Comparison of ENCODE assay signal across 9 cellular contexts in the genomic region with DNA sequence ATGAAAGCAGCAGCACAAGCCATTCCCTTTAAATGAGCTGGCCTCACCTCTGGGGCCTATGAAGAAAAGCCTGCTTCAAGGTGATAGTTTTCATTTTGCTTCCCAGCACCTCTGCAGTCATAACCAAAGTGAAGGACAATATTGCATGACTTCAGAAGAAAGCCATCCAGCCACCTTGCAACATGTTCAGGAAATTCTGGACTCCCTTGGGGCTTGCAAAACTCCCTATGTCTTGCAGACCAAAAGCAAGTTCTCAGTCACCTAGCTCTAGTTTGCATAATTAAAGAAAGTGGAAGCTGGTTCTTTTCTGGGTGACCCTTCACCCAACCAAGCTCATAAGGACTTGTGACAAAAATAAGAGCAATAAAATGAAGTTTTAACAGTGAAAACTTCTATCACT.
DNase-seq lines count a peak whose midpoint lies in the region; ATAC-seq and TF ChIP-seq lines count a peak whose summit lies in the region.
"Had no signal": no experiment of that assay in that cellular context is flagged by ENCODE, and none has a peak within 500 bp of the region (broad histone marks: within the 10 kb centered on the region; RNA-seq: fewer than 3 reads in every experiment).

No MANE protein-coding gene starts in this region.

- no peak overlapping the region for H4K12ac ChIP-seq in trophoblast cell (ENCODE audit: low read depth, low read length)

- no peak overlapping the region for H3K27ac Mint-ChIP-seq in glutamatergic neuron (ENCODE audit: unreplicated experiment)

- H2BK5ac ChIP-seq in trophoblast cell (ENCODE audit: low read depth, low read length, poor library complexity), result no peak overlapping the region

- H3K9me3 ChIP-seq in trophoblast cell (ENCODE audit: insufficient read depth, low read depth, low read length), result peaks cover 10% of the 10 kb centered on the region

- H3K27me3 ChIP-seq in trophoblast cell (ENCODE audit: insufficient read depth, low read length), result no peaks in the 10 kb centered on the region

- TF ChIP-seq CTCF in glutamatergic neuron (IDR thresholded peaks at IDR 0.05; ENCODE audit: partially characterized antibody, unreplicated experiment), result no peak

- no peaks in the 10 kb centered on the region for H3K36me3 ChIP-seq in trophoblast cell (ENCODE audit: control insufficient read depth in 1 of 2, insufficient read depth in 2 of 2, low read length in 2 of 2)

- H3K79me2 ChIP-seq in trophoblast cell (ENCODE audit: control insufficient read depth, insufficient read depth, low read length, poor library complexity), result no peaks in the 10 kb centered on the region

- H2AFZ ChIP-seq in trophoblast cell (ENCODE audit: insufficient read depth, low read length, poor library complexity), result no peak overlapping the region

- DNase-seq in trophoblast cell, result peak; percentile 8 to 55
- no peak for DNase-seq in A172 (ENCODE audit: low spot score)
- DNase-seq in stimulated activated CD4-positive, alpha-beta T cell treated with anti-CD3 and anti-CD28 coated beads, Interleukin-12 subunit alpha, Interleukin-12 subunit beta, amount 100 ng/mL, for 4 hours, result no peak
- DNase-seq in glutamatergic neuron, result no peak
- DNase-seq: amniotic stem cell, mucosa of descending colon had no signal

- no peak overlapping the region for H3K14ac ChIP-seq in trophoblast cell (ENCODE audit: low read length)

- no peak overlapping the region for H3K4me3 ChIP-seq in trophoblast cell (ENCODE audit: low read depth, low read length)
- H3K4me3 ChIP-seq: mucosa of descending colon had no signal

- H3K4me1 Mint-ChIP-seq in glutamatergic neuron (ENCODE audit: low read depth, unreplicated experiment), result no peaks in the 10 kb centered on the region

- no peaks in the 10 kb centered on the region for H3K27me3 Mint-ChIP-seq in glutamatergic neuron (ENCODE audit: unreplicated experiment)

- H2AK5ac ChIP-seq in trophoblast cell (ENCODE audit: low read length), result no peak overlapping the region

- no peak overlapping the region for H3K23ac ChIP-seq in trophoblast cell (ENCODE audit: low read length)

- H4K8ac ChIP-seq in trophoblast cell (ENCODE audit: low read depth, low read length), result no peak overlapping the region

- H2BK12ac ChIP-seq in trophoblast cell (ENCODE audit: low read length), result no peak overlapping the region

- no peak overlapping the region for H3K4me2 ChIP-seq in trophoblast cell (ENCODE audit: low read length)

- peak; percentile 94 for ATAC-seq in GM19025 (IDR thresholded peaks at IDR 0.05; ENCODE audit: low read depth, unreplicated experiment)
- peak; percentile 97 for ATAC-seq in HG02610 (IDR thresholded peaks at IDR 0.05; ENCODE audit: unreplicated experiment)
- ATAC-seq in HG03558 (IDR thresholded peaks at IDR 0.05; ENCODE audit: extremely low read depth, unreplicated experiment), result peak; percentile 85
- ATAC-seq: mucosa of descending colon had no signal

- peaks cover 4% of the 10 kb centered on the region for H3K9me3 Mint-ChIP-seq in glutamatergic neuron (ENCODE audit: unreplicated experiment)

- no peak overlapping the region for H3K27ac ChIP-seq in trophoblast cell (ENCODE audit: low read depth, low read length)

- H3K4me3 Mint-ChIP-seq in glutamatergic neuron (ENCODE audit: unreplicated experiment), result no peak overlapping the region

- peaks cover 0 to 2% of the 10 kb centered on the region in 2 experiments for H3K4me1 ChIP-seq in trophoblast cell (ENCODE audit: control insufficient read depth in 1 of 2, insufficient read depth in 2 of 2, low read length in 2 of 2)

- no peak overlapping the region for H3K18ac ChIP-seq in trophoblast cell (ENCODE audit: low read length)

- H4K91ac ChIP-seq in trophoblast cell (ENCODE audit: low read depth, low read length), result no peak overlapping the region

- H3K4ac ChIP-seq in trophoblast cell (ENCODE audit: low read depth, low read length), result no peak overlapping the region

- no peak overlapping the region for H2BK120ac ChIP-seq in trophoblast cell (ENCODE audit: insufficient read depth, low read length, poor library complexity)

- no peaks in the 10 kb centered on the region for H3K79me1 ChIP-seq in trophoblast cell (ENCODE audit: low read length)

- H3K36me3 Mint-ChIP-seq in glutamatergic neuron (ENCODE audit: unreplicated experiment), result peaks cover 6% of the 10 kb centered on the region

- H3K9ac ChIP-seq in trophoblast cell (ENCODE audit: low read length), result no peak overlapping the region

Comparison
In these comparisons a context has a peak if more than half of its experiments do, and no peak if none do; other contexts are left out.
1. DNase-seq: peak in trophoblast cell (2 of 2); none in A172 (single experiment), stimulated activated CD4-positive, alpha-beta T cell treated with anti-CD3 and anti-CD28 coated beads, Interleukin-12 subunit alpha, Interleukin-12 subunit beta, amount 100 ng/mL, for 4 hours (single experiment) and glutamatergic neuron (single experiment).
2. Peak in every context shown above with its lines, with median percentiles within 50 percentile points of each other: ATAC-seq.